ENCODE assay signal across 21 cellular contexts in the genomic region with DNA sequence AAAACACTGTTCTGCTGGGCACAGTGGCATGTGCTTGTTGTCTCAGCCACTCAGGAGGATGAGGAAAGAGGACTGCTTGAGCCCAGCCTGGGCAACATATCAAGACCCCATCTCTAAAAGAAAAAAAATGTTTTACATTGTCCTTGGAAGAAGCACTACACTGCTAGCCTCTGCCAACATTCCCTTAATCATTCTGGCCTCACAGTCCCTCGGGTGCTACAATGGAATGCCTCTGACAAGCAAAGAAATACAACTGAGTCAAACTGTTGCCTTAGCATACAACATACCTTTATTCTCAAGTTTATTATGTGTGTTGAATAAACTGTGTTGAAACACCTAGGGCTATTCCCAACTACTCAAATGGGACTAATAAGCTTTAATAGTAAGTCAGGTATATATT.
"Had no signal": no experiment of that assay in that cellular context is flagged by ENCODE, and none has a peak within 500 bp of the region (broad histone marks: within the 10 kb centered on the region; RNA-seq: fewer than 3 reads in every experiment).

No MANE protein-coding gene starts in this region.

- H3K9me3 Mint-ChIP-seq: activated B cell treated with CpG ODN at 0.5 μM for 24 hours; activated CD4-positive, alpha-beta memory T cell treated with anti-CD3 and anti-CD28 coated beads for 36 hours; activated naive CD4-positive, alpha-beta T cell treated with anti-CD3 and anti-CD28 coated beads for 36 hours; central memory CD8-positive, alpha-beta T cell; nephron progenitor cell had no signal

- H3K27ac ChIP-seq: esophagus muscularis mucosa, gastroesophageal sphincter, heart left ventricle, left ventricle myocardium inferior, stomach, testis, upper lobe of left lung had no signal

- H3K27me3 ChIP-seq: esophagus muscularis mucosa, gastroesophageal sphincter, heart left ventricle, stomach, testis, upper lobe of left lung had no signal

- H3K27ac Mint-ChIP-seq: activated B cell treated with CpG ODN at 0.5 μM for 24 hours; activated CD4-positive, alpha-beta memory T cell treated with anti-CD3 and anti-CD28 coated beads for 36 hours; activated naive CD4-positive, alpha-beta T cell treated with anti-CD3 and anti-CD28 coated beads for 36 hours; brain; nephron progenitor cell had no signal

- H3K27me3 Mint-ChIP-seq: activated B cell treated with CpG ODN at 0.5 μM for 24 hours; activated CD4-positive, alpha-beta memory T cell treated with anti-CD3 and anti-CD28 coated beads for 36 hours; central memory CD8-positive, alpha-beta T cell had no signal

- H3K4me1 Mint-ChIP-seq: activated B cell treated with CpG ODN at 0.5 μM for 24 hours, brain, nephron progenitor cell had no signal

- H3K4me1 ChIP-seq: gastroesophageal sphincter, stomach, testis, upper lobe of left lung had no signal

- H3K4me3 ChIP-seq: esophagus muscularis mucosa, gastroesophageal sphincter, heart left ventricle, left ventricle myocardium inferior, stomach, testis, upper lobe of left lung had no signal

- H3K4me3 Mint-ChIP-seq: activated B cell treated with CpG ODN at 0.5 μM for 24 hours; activated CD4-positive, alpha-beta memory T cell treated with anti-CD3 and anti-CD28 coated beads for 36 hours; activated naive CD4-positive, alpha-beta T cell treated with anti-CD3 and anti-CD28 coated beads for 36 hours; brain; central memory CD8-positive, alpha-beta T cell; nephron progenitor cell had no signal

- DNase-seq: activated B cell treated with CpG ODN at 0.5 μM for 24 hours; activated CD4-positive, alpha-beta memory T cell treated with anti-CD3 and anti-CD28 coated beads for 36 hours; activated CD4-positive, alpha-beta T cell treated with anti-CD3 and anti-CD28 coated beads for 4 hours; activated naive CD4-positive, alpha-beta T cell treated with anti-CD3 and anti-CD28 coated beads for 36 hours; activated T-cell treated with anti-CD3 and anti-CD28 coated beads for 4 hours; anterior cingulate cortex; cortex of kidney; effector CD4-positive, alpha-beta T cell; heart left ventricle; kidney glomerular epithelial cell; left ventricle myocardium inferior; nephron progenitor cell; nucleus accumbens; posterior cingulate gyrus; stomach; testis; upper lobe of left lung had no signal

- H3K9me3 ChIP-seq: esophagus muscularis mucosa, gastroesophageal sphincter, heart left ventricle, left ventricle myocardium inferior, stomach, testis, upper lobe of left lung had no signal
